1 cellular context compared by ENCODE assay signal in genomic region chr1:3352952-3353331, GRCh38.
TF ChIP-seq lines count a peak whose summit lies in the region.

No MANE protein-coding gene starts in this region.

TF ChIP-seq in HEK293, 187 proteins besides CTCF, POLR2A, EP300 and RAD21 (continued from another document):
- TF ChIP-seq ZNF513 (tag by site-specific recombination; IDR thresholded peaks at IDR 0.05) = no peak
- no peak for TF ChIP-seq MYNN (tag by site-specific recombination; IDR thresholded peaks at IDR 0.05; ENCODE audit: borderline replicate concordance)
- no peak for TF ChIP-seq ZNF2 (tag by site-specific recombination; IDR thresholded peaks at IDR 0.05)
- TF ChIP-seq ZNF624 (tag by site-specific recombination; IDR thresholded peaks at IDR 0.05) = no peak
